In the genomic region with DNA sequence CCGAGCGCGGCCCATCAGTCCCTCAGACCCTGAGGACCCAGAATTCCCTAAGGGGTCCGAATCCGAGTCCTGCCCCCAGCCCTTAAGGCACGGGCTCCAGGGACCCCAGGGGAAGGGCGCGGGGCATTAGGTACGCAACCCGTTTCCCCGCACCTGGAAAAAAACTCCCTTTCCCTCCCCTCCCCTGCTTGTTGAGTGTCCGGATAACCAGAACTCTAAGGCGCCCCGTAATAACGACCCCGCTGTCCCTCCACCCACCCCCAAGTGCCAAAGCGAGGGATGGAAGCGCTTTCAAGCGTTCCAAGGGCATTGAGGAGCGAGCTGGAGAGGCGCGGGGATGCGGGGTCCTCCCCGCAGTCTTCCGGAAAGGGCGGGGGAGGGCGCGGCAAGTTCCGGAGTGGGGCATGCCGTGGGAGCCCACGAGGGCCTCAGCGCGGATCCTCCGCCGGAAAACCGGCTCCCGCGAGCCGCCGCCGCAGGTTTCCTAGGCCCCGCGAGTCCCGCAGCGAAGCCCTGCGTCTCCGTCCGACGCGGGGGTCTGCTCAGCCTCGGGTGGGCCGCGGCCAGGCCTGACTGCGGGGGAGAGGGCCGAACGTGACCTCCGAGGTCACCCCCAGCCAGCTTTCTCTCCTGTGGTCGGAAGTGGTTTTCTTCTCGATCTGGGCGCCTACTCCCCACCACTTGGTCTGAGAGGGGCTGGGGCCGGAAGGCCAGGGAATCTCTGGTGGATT, we compare ENCODE assay signal across 7 cellular contexts. TPM values are rescaled to one million over a fixed set of nuclear protein-coding genes. Genes with fewer than 3 reads are reported as not detected.
DNase-seq lines count a peak whose midpoint lies in the region; ATAC-seq, FAIRE-seq and TF ChIP-seq lines count a peak whose summit lies in the region.

No MANE protein-coding gene starts in this region.

- no peak overlapping the region for H2AFZ ChIP-seq in HCT116 (ENCODE audit: low read depth, low read length, poor library complexity, severe bottlenecking)
- H2AFZ ChIP-seq in keratinocyte (ENCODE audit: control insufficient read depth, low read length) = no peak overlapping the region

- no peaks in the 10 kb centered on the region for H3K9me1 ChIP-seq in keratinocyte (ENCODE audit: control insufficient read depth, extremely low read depth, insufficient read depth, low read length)

- ATAC-seq in HCT116 = no peak
- ATAC-seq in HG02852 (IDR thresholded peaks at IDR 0.05; ENCODE audit: unreplicated experiment) = no peak
- no peak for ATAC-seq in HG03025 (IDR thresholded peaks at IDR 0.05; ENCODE audit: low FRiP score, unreplicated experiment)

- H3K4me2 ChIP-seq in HCT116 (ENCODE audit: low read length) = peak overlapping the region; percentile 90
- H3K4me2 ChIP-seq in keratinocyte (ENCODE audit: control insufficient read depth, extremely low read depth, insufficient read depth, low read depth, low read length) = peak overlapping the region; percentile 99

- POLR2A ChIA-PET in HCT116 (lab: Charles Lee) = interaction anchor here (1.1 kb wide), 1 partner anchor 339 kb away, joined by 4 read pairs; no protein-coding TSS in a partner anchor
- POLR2A ChIA-PET in GM10248 (lab: Yijun Ruan, JAX) = no interaction called here

- TSS peak; percentile 42 for BruUV-seq in HCT116 (replicated peaks; lab: Mats Ljungman, UMichigan)

- FAIRE-seq in keratinocyte (lab: Jason Lieb, UNC) = no peak

- no peak for TF ChIP-seq RAD21 in HCT116 (IDR thresholded peaks at IDR 0.05; ENCODE audit: low read depth)

- TF ChIP-seq POLR2A in HCT116 (IDR thresholded peaks at IDR 0.05; ENCODE audit: borderline replicate concordance, extremely low read depth, insufficient read depth, insufficient read length) = peak; percentile 7

- in situ Hi-C loops in brain microvascular endothelial cell (cut with HindIII; ENCODE audit: low pct_ligation_motif_present, low sequenced_read_pairs) = no loop called here

- dilution Hi-C loops in keratinocyte (cut with MboI; ENCODE audit: extremely low pct_ligation_motif_present, low sequenced_read_pairs) = no loop called here

- peak overlapping the region; percentile 96 to 99 for H3K4me3 ChIP-seq in HCT116 (replicated peaks in 1 of 2; ENCODE audit: low read depth in 1 of 2, low read length in 2 of 2)
- H3K4me3 ChIP-seq in brain microvascular endothelial cell (ENCODE audit: low read depth, low read length) = peak overlapping the region; percentile 98
- peak overlapping the region in 1 of 3 experiments; percentile 13 for H3K4me3 ChIP-seq in keratinocyte (ENCODE audit: control insufficient read depth in 2 of 3, extremely low read depth in 1 of 3, insufficient read depth in 2 of 3, low read depth in 1 of 3, low read length in 3 of 3)
- H3K4me3 ChIP-seq in skin epidermis = peak overlapping the region; percentile 12 to 84 (median 60)

- RAD21 ChIA-PET in HCT116 (lab: Charles Lee; ENCODE audit: low non-redundant PET in 1 of 2, low total read pairs in 2 of 2, uncharacterized antibody in 2 of 2, unreplicated experiment in 2 of 2) = interaction anchor here in 1 of 2 experiments (0.7 kb wide), 1 partner anchor 256 kb away, joined by 3 read pairs; no protein-coding TSS in a partner anchor

- H3K79me2 ChIP-seq in HCT116 (ENCODE audit: insufficient read depth, low read length) = peaks cover 22% of the 10 kb centered on the region
- peaks cover 13% of the 10 kb centered on the region for H3K79me2 ChIP-seq in keratinocyte (ENCODE audit: control insufficient read depth, insufficient read depth, low read length)

- H3K9me3 ChIP-seq in HCT116 (ENCODE audit: control insufficient read depth in 1 of 2, insufficient read depth in 1 of 2, low read depth in 1 of 2, low read length in 2 of 2) = no peaks in the 10 kb centered on the region
- no peaks in the 10 kb centered on the region for H3K9me3 ChIP-seq in keratinocyte (ENCODE audit: control insufficient read depth, low read depth, low read length)

- no peaks in the 10 kb centered on the region for H3K27me3 ChIP-seq in HCT116 (ENCODE audit: insufficient read depth, low read length)
- no peaks in the 10 kb centered on the region for H3K27me3 ChIP-seq in brain microvascular endothelial cell (replicated peaks)
- H3K27me3 ChIP-seq in keratinocyte (ENCODE audit: control insufficient read depth, extremely low read depth, insufficient read depth, low read length) = peaks cover 12% of the 10 kb centered on the region

- H4K20me1 ChIP-seq in HCT116 (ENCODE audit: insufficient read depth) (no peaks in the 10 kb centered on the region), keratinocyte (ENCODE audit: control insufficient read depth, extremely low read depth, insufficient read depth, low read length) (no peaks in the 10 kb centered on the region)

- DNase-seq in HCT116 (ENCODE audit: low read depth, low spot score) (no peak), brain microvascular endothelial cell (no peak), keratinocyte (ENCODE audit: low read depth, low spot score) (no peak), GM10248 (ENCODE audit: extremely low spot score) (no peak)

- peaks cover 10 to 63% of the 10 kb centered on the region in 2 experiments for H3K4me1 ChIP-seq in HCT116 (ENCODE audit: control insufficient read depth in 1 of 2, insufficient read depth in 2 of 2, low read length in 2 of 2)
- peaks cover 23% of the 10 kb centered on the region for H3K4me1 ChIP-seq in keratinocyte (ENCODE audit: control insufficient read depth, extremely low read depth, insufficient read depth, low read length)

- no peaks in the 10 kb centered on the region for H3K9me2 ChIP-seq in HCT116 (ENCODE audit: insufficient read depth)

- H3K27ac ChIP-seq in HCT116 (ENCODE audit: low read depth, low read length) (peak overlapping the region; percentile 96), brain microvascular endothelial cell (no peak overlapping the region), keratinocyte (ENCODE audit: control insufficient read depth, insufficient read depth, low read length) (no peak overlapping the region), skin epidermis (peak overlapping the region in 15 of 21 experiments; percentile 31 to 93 (median 76))

- H3K36me3 ChIP-seq in HCT116 (ENCODE audit: control insufficient read depth in 1 of 2, insufficient read depth in 2 of 2, low read length in 2 of 2) (no peaks in the 10 kb centered on the region), brain microvascular endothelial cell (replicated peaks) (no peaks in the 10 kb centered on the region), keratinocyte (ENCODE audit: control insufficient read depth in 2 of 2, extremely low read depth in 1 of 2, insufficient read depth in 2 of 2, low read length in 2 of 2) (no peaks in the 10 kb centered on the region)

- intact Hi-C loops in HCT116 (cut with micrococcal nuclease) = loop anchor here (5.0 kb wide), 2 partner anchors 140 to 255 kb away; no protein-coding TSS in a partner anchor

- peak overlapping the region; percentile 100 for H3K9ac ChIP-seq in HCT116 (ENCODE audit: low read length)
- H3K9ac ChIP-seq in keratinocyte (ENCODE audit: control insufficient read depth, extremely low read depth, insufficient read depth, low read length) = peak overlapping the region; percentile 15

- CTCF ChIA-PET in HCT116 (lab: Charles Lee) (no interaction called here), GM10248 (lab: Yijun Ruan, JAX) (interaction anchor here (1.5 kb wide), 1 partner anchor 34 kb away, joined by 3 read pairs; no protein-coding TSS in a partner anchor)

- TF ChIP-seq CTCF in HCT116 (IDR thresholded peaks at IDR 0.05 in 2 of 3, conservative IDR thresholded peaks at IDR 0.05 in 1 of 3; ENCODE audit: borderline replicate concordance in 1 of 3, insufficient read depth in 1 of 3, low read depth in 2 of 3, low read length in 2 of 3) (no peak), brain microvascular endothelial cell (IDR thresholded peaks at IDR 0.05; ENCODE audit: low read depth, low read length, missing control alignments) (no peak), keratinocyte (optimal IDR thresholded peaks at IDR 0.05 in 1 of 3, IDR thresholded peaks at IDR 0.05 in 1 of 3, conservative IDR thresholded peaks at IDR 0.05 in 1 of 3; ENCODE audit: extremely low read depth in 1 of 3, insufficient read depth in 2 of 3, low read length in 3 of 3) (no peak), GM10248 (IDR thresholded peaks at IDR 0.05; ENCODE audit: control extremely low read depth, extremely low read depth, low read depth, missing control alignments) (no peak)

TF ChIP-seq in HCT116, 20 proteins besides CTCF, POLR2A, EP300 and RAD21 (continues in another document):
- TF ChIP-seq POLR2AphosphoS5 (IDR thresholded peaks at IDR 0.05; ENCODE audit: low read depth, low read length) = 0 out of 2 replicates have a peak, but pooled peaks have one; percentile 6
- TF ChIP-seq ZFX (IDR thresholded peaks at IDR 0.05) = peak; percentile 58

RNA-seq across cellular contexts. Expression of a gene that starts 3.9 kb away (rescaled TPM):
- 601 TPM for total RNA-seq in HCT116 (2021; ENCODE audit: unreplicated experiment)
- 284 and 460 TPM in 2 replicates for polyA plus RNA-seq in HCT116 (2012)
- 124 to 216 TPM (median 193 TPM) in 3 replicates for polyA plus RNA-seq in keratinocyte
- 40.4 TPM for polyA plus RNA-seq in keratinocyte (2011; ENCODE audit: low read depth)
- polyA plus RNA-seq in keratinocyte (2011; cell fraction: cytosol; rRNA removed) = 179 and 282 TPM in 2 replicates
- 241 and 313 TPM in 2 replicates for polyA plus RNA-seq in keratinocyte (2011; cell fraction: nucleus; rRNA removed)
- 64.5 and 271 TPM in 2 replicates for polyA plus RNA-seq in keratinocyte (2012; ENCODE audit: low replicate concordance)
- polyA minus RNA-seq in keratinocyte = 189 to 848 TPM (median 232 TPM) in 3 replicates
- 639 TPM for polyA minus RNA-seq in keratinocyte (2011; cell fraction: cytosol; rRNA and poly(A)+ RNA removed)
- 278 and 320 TPM in 2 replicates for polyA minus RNA-seq in keratinocyte (2011; cell fraction: nucleus; rRNA and poly(A)+ RNA removed)

RNA-seq across cellular contexts. Expression of a gene that starts 38.1 kb away (rescaled TPM):
- total RNA-seq in HCT116 (2021; ENCODE audit: unreplicated experiment) = 21.3 TPM
- 14.4 and 23.1 TPM in 2 replicates for polyA plus RNA-seq in HCT116 (2012)
- 19.8 to 24.3 TPM (median 22.9 TPM) in 3 replicates for polyA plus RNA-seq in keratinocyte
- polyA plus RNA-seq in keratinocyte (2011; ENCODE audit: low read depth) = 18.0 TPM
- polyA plus RNA-seq in keratinocyte (2011; cell fraction: cytosol; rRNA removed) = 14.2 and 16.1 TPM in 2 replicates
- polyA plus RNA-seq in keratinocyte (2011; cell fraction: nucleus; rRNA removed) = 49.3 and 58.7 TPM in 2 replicates
- 14.2 and 15.2 TPM in 2 replicates for polyA plus RNA-seq in keratinocyte (2012; ENCODE audit: low replicate concordance)
- 8.4 to 11.2 TPM (median 10.8 TPM) in 3 replicates for polyA minus RNA-seq in keratinocyte
- 5.6 TPM for polyA minus RNA-seq in keratinocyte (2011; cell fraction: cytosol; rRNA and poly(A)+ RNA removed)
- 15.1 and 16.9 TPM in 2 replicates for polyA minus RNA-seq in keratinocyte (2011; cell fraction: nucleus; rRNA and poly(A)+ RNA removed)

Comparison
In these comparisons a context has a peak if more than half of its experiments do, and no peak if none do; other contexts are left out.
1. H3K27ac ChIP-seq: peak in HCT116 (single experiment) and skin epidermis (15 of 21); none in brain microvascular endothelial cell (single experiment) and keratinocyte (single experiment).